ENCODE assay signal across 9 cellular contexts in the genomic region with DNA sequence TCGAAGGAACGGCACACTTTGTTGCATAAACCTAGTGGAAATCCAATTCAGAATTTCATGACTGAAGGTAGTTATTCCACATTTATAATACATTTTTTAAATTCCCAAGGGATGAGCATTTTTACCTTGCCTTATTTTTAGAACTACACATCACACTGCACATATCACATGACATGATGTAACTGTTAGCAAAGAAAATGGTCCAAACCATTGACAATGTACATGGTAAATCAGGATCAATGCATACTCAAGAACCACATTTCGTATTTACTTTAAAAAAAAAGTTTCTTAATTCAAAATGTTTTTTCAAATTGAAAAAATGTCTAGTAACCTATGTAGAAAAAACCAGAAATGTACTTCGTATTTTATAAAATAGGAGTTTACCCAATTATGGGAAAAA. TPM values are rescaled to one million over a fixed set of nuclear protein-coding genes. Genes with fewer than 3 reads are reported as not detected.
A peak's percentile ranks its signal among the peaks of the same experiment; 100 is the strongest.
DNase-seq lines count a peak whose midpoint lies in the region; ATAC-seq, FAIRE-seq and TF ChIP-seq lines count a peak whose summit lies in the region.
"Had no signal": no experiment of that assay in that cellular context is flagged by ENCODE, and none has a peak within 500 bp of the region (broad histone marks: within the 10 kb centered on the region; RNA-seq: fewer than 3 reads in every experiment).

No MANE protein-coding gene starts in this region.

- H3K4me2 ChIP-seq in A549, result peak overlapping the region; percentile 86

- FAIRE-seq in A549 (lab: Jason Lieb, UNC), result no peak

- no peak for ATAC-seq in A549
- ATAC-seq in memory B cell (ENCODE audit: low read depth), result no peak
- no peak for ATAC-seq in GM18870 (IDR thresholded peaks at IDR 0.05; ENCODE audit: unreplicated experiment)

- no peaks in the 10 kb centered on the region for H3K27me3 ChIP-seq in HUES6 (ENCODE audit: control insufficient read depth, insufficient read depth, low read length)

- H3K27ac Mint-ChIP-seq in MCF 10A (ENCODE audit: low read depth, unreplicated experiment) (peak overlapping the region; percentile 87), memory B cell (peak overlapping the region; percentile 69)

- BruUV-seq in MCF 10A (replicated peaks; lab: Mats Ljungman, UMichigan), result no TSS peak

- CTCF ChIA-PET in A549 (lab: Yijun Ruan, JAX) (no interaction called here), MCF 10A (lab: Yijun Ruan, JAX) (no interaction called here)

- H3K36me3 ChIP-seq in HUES6 (ENCODE audit: control insufficient read depth, insufficient read depth, low read length), result no peaks in the 10 kb centered on the region

- no peaks in the 10 kb centered on the region for H3K27me3 Mint-ChIP-seq in MCF 10A (ENCODE audit: insufficient read depth, unreplicated experiment)
- no peaks in the 10 kb centered on the region for H3K27me3 Mint-ChIP-seq in memory B cell

- DNase-seq in A549 (ENCODE audit: low read depth in 1 of 2, low spot score in 1 of 2) (no peak), MCF 10A (ENCODE audit: unreplicated experiment) (no peak), memory B cell (ENCODE audit: low spot score in 2 of 2) (no peak), AG08396 (ENCODE audit: low spot score) (no peak), cerebellar cortex (ENCODE audit: low spot score) (no peak), NCI-H187 (lab: John Stamatoyannopoulos, UW) (no peak)
- DNase-seq: GDM1 had no signal

- no peak for TF ChIP-seq POLR2A in A549 (IDR thresholded peaks at IDR 0.05; ENCODE audit: low read length)

- TF ChIP-seq EP300 in A549 (IDR thresholded peaks at IDR 0.05), result no peak

- H3K4me1 ChIP-seq in A549 (peaks cover 65% of the 10 kb centered on the region), HUES6 (ENCODE audit: control insufficient read depth, insufficient read depth, low read length) (peaks cover 57% of the 10 kb centered on the region)

- TF ChIP-seq RAD21 in A549 (conservative IDR thresholded peaks at IDR 0.05 in 1 of 2, IDR thresholded peaks at IDR 0.05 in 1 of 2), result no peak

- peaks cover 39% of the 10 kb centered on the region for H3K4me1 Mint-ChIP-seq in MCF 10A (ENCODE audit: insufficient read depth, unreplicated experiment)
- H3K4me1 Mint-ChIP-seq in memory B cell, result peaks cover 28% of the 10 kb centered on the region

- H3K4me3 ChIP-seq in A549 (peak overlapping the region; percentile 65), HUES6 (ENCODE audit: low read depth, low read length) (peak overlapping the region; percentile 92)

- POLR2A ChIA-PET in A549 (lab: Yijun Ruan, JAX), result no interaction called here
- POLR2A ChIA-PET in MCF 10A (lab: Yijun Ruan, JAX), result interaction anchor here (1.0 kb wide), 1 partner anchor 28 kb away, joined by 3 read pairs; no protein-coding TSS in a partner anchor

- no peak overlapping the region; a peak in 1 of 6 replicates for H3K27ac ChIP-seq in A549
- H3K27ac ChIP-seq in HUES6 (ENCODE audit: low read depth, low read length), result no peak overlapping the region

- H3K9me3 ChIP-seq in A549, result no peaks in the 10 kb centered on the region
- H3K9me3 ChIP-seq in HUES6 (ENCODE audit: control insufficient read depth, insufficient read depth, low read depth, low read length), result no peaks in the 10 kb centered on the region

- H3K9me3 Mint-ChIP-seq in MCF 10A (ENCODE audit: unreplicated experiment), result no peaks in the 10 kb centered on the region
- no peaks in the 10 kb centered on the region for H3K9me3 Mint-ChIP-seq in memory B cell

- H3K9ac ChIP-seq in HUES6 (ENCODE audit: low read length), result no peak overlapping the region

- intact Hi-C loops in MCF 10A (cut with micrococcal nuclease), result loop anchor here (1.0 kb wide), 1 partner anchor 146 kb away; no protein-coding TSS in a partner anchor

- TF ChIP-seq CTCF in A549 (IDR thresholded peaks at IDR 0.05) (no peak), MCF 10A (IDR thresholded peaks at IDR 0.05; ENCODE audit: unreplicated experiment) (no peak)

- WGBS in A549 (ENCODE audit: missing lambda C conversion rate), result 77% methylated on average over 4 of the region's 4 CpGs

- H3K36me3 Mint-ChIP-seq in MCF 10A (ENCODE audit: insufficient read depth, unreplicated experiment) (no peaks in the 10 kb centered on the region), memory B cell (peaks cover 4% of the 10 kb centered on the region)

- peak overlapping the region; percentile 96 for H3K4me3 Mint-ChIP-seq in MCF 10A (ENCODE audit: unreplicated experiment)
- peak overlapping the region; percentile 97 for H3K4me3 Mint-ChIP-seq in memory B cell

TF ChIP-seq in A549, 52 proteins besides CTCF, POLR2A, EP300 and RAD21:
- TF ChIP-seq KDM1A (IDR thresholded peaks at IDR 0.05; ENCODE audit: low read depth), result no peak
- 0 out of 2 replicates have a peak, but pooled peaks have one; percentile 8 for TF ChIP-seq BHLHE40 (IDR thresholded peaks at IDR 0.05; ENCODE audit: low read depth, low read length)
- TF ChIP-seq ZFP36 (IDR thresholded peaks at IDR 0.05; ENCODE audit: borderline replicate concordance, partially characterized antibody), result no peak
TF ChIP-seq in A549: peak in this region for 1.

RNA-seq across cellular contexts. Expression of gene KANSL1, which starts 2.5 kb away (rescaled TPM):
- 27.9 and 52.4 TPM in 2 replicates for polyA plus RNA-seq in A549 (2011; rRNA removed)
- polyA plus RNA-seq in A549 (2012; cell fraction: cytosol; rRNA removed), result 8.6 and 10.8 TPM in 2 replicates
- polyA plus RNA-seq in A549 (2012; cell fraction: nucleus; rRNA removed), result 28.6 and 58.2 TPM in 2 replicates
- polyA plus RNA-seq in A549 (2017; fragmentation: RNase III; extraction: RNeasy Plus Mini Kit Qiagen cat#74134 plus additional on column Dnase treatment), result 21.4 to 26.0 TPM (median 22.6 TPM) in 3 replicates
- polyA minus RNA-seq in A549 (2011; rRNA and poly(A)+ RNA removed), result 164 and 170 TPM in 2 replicates
- total RNA-seq in MCF 10A (2022), result 67.1 and 69.0 TPM in 2 replicates
